Comparison of ENCODE assay signal across 19 cellular contexts in the genomic region with DNA sequence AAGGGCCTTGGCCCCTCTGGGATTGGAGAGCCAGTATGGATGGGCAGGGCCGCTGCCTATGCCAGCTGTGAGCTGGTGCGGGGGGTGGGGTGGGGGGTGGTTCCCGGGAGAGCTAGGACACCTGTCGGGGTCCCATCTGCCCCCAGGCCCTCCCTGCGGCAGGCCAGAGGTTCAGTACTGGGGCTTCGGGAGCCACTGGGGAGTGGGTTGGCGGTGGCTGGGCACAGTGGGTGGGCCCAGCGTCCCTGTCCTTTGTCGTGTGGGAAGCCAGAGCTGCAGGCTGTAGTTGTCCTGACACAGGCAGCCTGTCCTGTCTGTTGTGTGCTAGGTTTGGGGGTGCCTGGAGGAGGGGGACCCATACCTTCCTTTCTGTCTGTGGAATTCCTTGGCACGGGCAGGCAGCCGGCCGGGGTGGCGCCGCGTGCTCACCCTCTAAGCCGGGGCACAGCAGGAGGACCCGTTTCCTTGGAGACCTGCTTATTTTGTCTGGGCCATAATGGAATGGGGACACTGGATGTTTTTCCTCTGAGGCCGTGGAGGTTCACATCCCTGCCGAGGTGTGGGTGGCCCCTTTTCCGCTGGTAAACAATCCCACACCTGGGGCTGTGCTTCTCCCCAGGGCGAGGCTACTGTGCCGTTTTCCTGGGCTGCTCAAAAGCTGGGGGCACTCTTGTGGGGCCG. TPM values are rescaled to one million over a fixed set of nuclear protein-coding genes. Genes with fewer than 3 reads are reported as not detected.
"Had no signal": no experiment of that assay in that cellular context is flagged by ENCODE, and none has a peak within 500 bp of the region (broad histone marks: within the 10 kb centered on the region; RNA-seq: fewer than 3 reads in every experiment).

No MANE protein-coding gene starts in this region.

- H3K4me2 ChIP-seq: hepatocyte, smooth muscle cell had no signal

- ATAC-seq: activated CD8-positive, alpha-beta T cell treated with anti-CD3 and anti-CD28 coated beads, Interleukin-2, amount 10 ng/mL, durations not matched to agents 7 days and 5 days; esophagus mucosa; left lung; mucosa of descending colon; naive thymus-derived CD8-positive, alpha-beta T cell; stimulated activated naive CD8-positive, alpha-beta T cell treated with anti-CD3 and anti-CD28 coated beads, Interleukin-15, Interleukin-2, amounts not matched to agents 100 U/mL and 50 U/mL, for 24 hours had no signal

- H3K27me3 ChIP-seq: right atrium auricular region had no signal

- H3K27ac ChIP-seq: breast epithelium, hepatocyte, left lung, transverse colon had no signal

- H3K4me1 ChIP-seq: breast epithelium, left lung had no signal

- H3K9me3 Mint-ChIP-seq: activated B cell treated with CpG ODN at 0.5 μM for 24 hours; activated CD4-positive, alpha-beta T cell treated with anti-CD3 and anti-CD28 coated beads, Interleukin-2, amount 10 ng/mL, durations not matched to agents 24 days and 14 days; activated naive CD8-positive, alpha-beta T cell treated with anti-CD3 and anti-CD28 coated beads for 36 hours; naive thymus-derived CD8-positive, alpha-beta T cell had no signal

- DNase-seq: activated B cell treated with CpG ODN at 0.5 μM for 24 hours; activated CD4-positive, alpha-beta T cell treated with anti-CD3 and anti-CD28 coated beads, Interleukin-2, amount 10 ng/mL, durations not matched to agents 24 days and 14 days; activated CD8-positive, alpha-beta memory T cell treated with anti-CD3 and anti-CD28 coated beads, Interleukin-2, amount 50 U/mL, for 4 hours; activated CD8-positive, alpha-beta T cell treated with anti-CD3 and anti-CD28 coated beads, Interleukin-2, amount 10 ng/mL, durations not matched to agents 7 days and 5 days; activated gamma-delta T cell treated with Interleukin-2 at 50 U/mL for 16 hours; activated naive CD8-positive, alpha-beta T cell treated with anti-CD3 and anti-CD28 coated beads for 36 hours; anterior cingulate cortex; islet precursor cell; stimulated activated naive CD8-positive, alpha-beta T cell treated with anti-CD3 and anti-CD28 coated beads, Interleukin-15, Interleukin-2, amounts not matched to agents 100 U/mL and 50 U/mL, for 24 hours; T-helper 2 cell; transverse colon had no signal

- H2AFZ ChIP-seq: hepatocyte had no signal

- H3K9me3 ChIP-seq: breast epithelium, left lung, mucosa of descending colon, right atrium auricular region, transverse colon had no signal

- H3K4me3 Mint-ChIP-seq: activated B cell treated with CpG ODN at 0.5 μM for 24 hours; activated CD4-positive, alpha-beta T cell treated with anti-CD3 and anti-CD28 coated beads, Interleukin-2, amount 10 ng/mL, durations not matched to agents 24 days and 14 days; activated CD8-positive, alpha-beta T cell treated with anti-CD3 and anti-CD28 coated beads, Interleukin-2, amount 10 ng/mL, durations not matched to agents 7 days and 5 days; activated naive CD8-positive, alpha-beta T cell treated with anti-CD3 and anti-CD28 coated beads for 36 hours; naive thymus-derived CD8-positive, alpha-beta T cell had no signal

- H3K4me3 ChIP-seq: breast epithelium, hepatocyte, left lung, mucosa of descending colon, right atrium auricular region, smooth muscle cell, transverse colon had no signal

- H3K27ac Mint-ChIP-seq: activated B cell treated with CpG ODN at 0.5 μM for 24 hours; activated CD4-positive, alpha-beta T cell treated with anti-CD3 and anti-CD28 coated beads, Interleukin-2, amount 10 ng/mL, durations not matched to agents 24 days and 14 days; activated CD8-positive, alpha-beta T cell treated with anti-CD3 and anti-CD28 coated beads, Interleukin-2, amount 10 ng/mL, durations not matched to agents 7 days and 5 days; activated naive CD8-positive, alpha-beta T cell treated with anti-CD3 and anti-CD28 coated beads for 36 hours; naive thymus-derived CD8-positive, alpha-beta T cell had no signal

- H3K36me3 Mint-ChIP-seq: activated naive CD8-positive, alpha-beta T cell treated with anti-CD3 and anti-CD28 coated beads for 36 hours; naive thymus-derived CD8-positive, alpha-beta T cell had no signal

- H3K4me1 Mint-ChIP-seq: activated CD4-positive, alpha-beta T cell treated with anti-CD3 and anti-CD28 coated beads, Interleukin-2, amount 10 ng/mL, durations not matched to agents 24 days and 14 days; activated naive CD8-positive, alpha-beta T cell treated with anti-CD3 and anti-CD28 coated beads for 36 hours had no signal

- H3K79me2 ChIP-seq: hepatocyte had no signal

- H3K36me3 ChIP-seq: breast epithelium, left lung, transverse colon had no signal

RNA-seq across cellular contexts. Expression of a gene that starts 14.8 kb away (rescaled TPM):
- total RNA-seq: activated CD4-positive, alpha-beta T cell treated with anti-CD3 and anti-CD28 coated beads, Interleukin-2, amount 10 ng/mL, durations not matched to agents 24 days and 14 days; activated CD8-positive, alpha-beta T cell treated with anti-CD3 and anti-CD28 coated beads, Interleukin-2, amount 10 ng/mL, durations not matched to agents 7 days and 5 days; activated naive CD8-positive, alpha-beta T cell treated with anti-CD3 and anti-CD28 coated beads for 36 hours; naive thymus-derived CD8-positive, alpha-beta T cell; smooth muscle cell had no signal

RNA-seq across cellular contexts. Expression of a gene that starts 36.1 kb away (rescaled TPM):
- total RNA-seq: activated B cell treated with CpG ODN at 0.5 μM for 24 hours; activated CD4-positive, alpha-beta T cell treated with anti-CD3 and anti-CD28 coated beads, Interleukin-2, amount 10 ng/mL, durations not matched to agents 24 days and 14 days; activated CD8-positive, alpha-beta T cell treated with anti-CD3 and anti-CD28 coated beads, Interleukin-2, amount 10 ng/mL, durations not matched to agents 7 days and 5 days; activated naive CD8-positive, alpha-beta T cell treated with anti-CD3 and anti-CD28 coated beads for 36 hours; esophagus mucosa; naive thymus-derived CD8-positive, alpha-beta T cell; right atrium auricular region; transverse colon had no signal
